ENCODE assay signal across 30 cellular contexts in the genomic region with DNA sequence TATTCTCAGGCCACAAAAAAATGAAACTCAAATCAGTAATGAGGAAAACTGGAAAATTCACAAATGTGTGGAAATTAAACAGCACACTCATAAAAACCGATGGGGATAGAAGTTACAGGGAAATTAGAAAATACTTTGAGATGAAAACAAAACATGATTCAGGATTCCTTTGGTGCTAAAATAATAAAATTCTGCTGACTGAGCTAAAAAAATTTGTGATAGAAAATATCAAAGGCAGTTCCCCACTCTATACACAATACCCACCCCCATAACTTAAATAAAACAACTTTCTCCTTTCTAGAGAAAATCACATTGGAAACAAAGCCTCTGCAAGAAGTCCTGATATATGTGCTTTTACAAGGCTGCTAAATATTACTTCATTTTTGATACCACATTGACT. TPM values are rescaled to one million over a fixed set of nuclear protein-coding genes. Genes with fewer than 3 reads are reported as not detected.
"Had no signal": no experiment of that assay in that cellular context is flagged by ENCODE, and none has a peak within 500 bp of the region (broad histone marks: within the 10 kb centered on the region; RNA-seq: fewer than 3 reads in every experiment).

No MANE protein-coding gene starts in this region.

- H3K27ac ChIP-seq: ascending aorta, breast epithelium, cardiac muscle cell, colonic mucosa, epithelial cell of prostate, esophagus squamous epithelium, gastroesophageal sphincter had no signal

- H3K27me3 Mint-ChIP-seq: activated CD4-positive, alpha-beta memory T cell treated with anti-CD3 and anti-CD28 coated beads, Interleukin-2, amount 10 ng/mL, durations not matched to agents 7 days and 5 days; activated CD4-positive, alpha-beta T cell treated with anti-CD3 and anti-CD28 coated beads, Interleukin-2, amount 10 ng/mL, durations not matched to agents 7 days and 5 days; activated naive CD8-positive, alpha-beta T cell treated with anti-CD3 and anti-CD28 coated beads, Interleukin-2, amount 10 ng/mL, durations not matched to agents 7 days and 5 days; activated T-cell treated with anti-CD3 and anti-CD28 coated beads, Interleukin-2, amount 50 U/mL, for 24 hours had no signal

- DNase-seq: activated CD4-positive, alpha-beta memory T cell treated with anti-CD3 and anti-CD28 coated beads, Interleukin-2, amount 10 ng/mL, durations not matched to agents 7 days and 5 days; activated CD4-positive, alpha-beta T cell treated with anti-CD3 and anti-CD28 coated beads for 1 hour; activated CD4-positive, alpha-beta T cell treated with anti-CD3 and anti-CD28 coated beads for 4 hours; activated CD4-positive, alpha-beta T cell treated with anti-CD3 and anti-CD28 coated beads, Interleukin-2, amount 10 ng/mL, durations not matched to agents 7 days and 5 days; activated CD4-positive, alpha-beta T cell treated with anti-CD3 and anti-CD28 coated beads, Interleukin-2, amount 50 U/mL, for 4 hours; activated CD4-positive, CD25-positive, alpha-beta regulatory T cell; activated CD8-positive, alpha-beta memory T cell treated with anti-CD3 and anti-CD28 coated beads, Interleukin-2, amount 50 U/mL, for 48 hours; activated gamma-delta T cell; activated naive CD4-positive, alpha-beta T cell; activated naive CD4-positive, alpha-beta T cell treated with anti-CD3 and anti-CD28 coated beads, Interleukin-2, amount 10 ng/mL, durations not matched to agents 7 days and 5 days; activated naive CD8-positive, alpha-beta T cell treated with anti-CD3 and anti-CD28 coated beads, Interleukin-2, amount 10 ng/mL, durations not matched to agents 7 days and 5 days; activated T-cell treated with anti-CD3 and anti-CD28 coated beads for 4 hours; activated T-cell treated with anti-CD3 and anti-CD28 coated beads, Interleukin-2, amount 50 U/mL, for 24 hours; activated T-cell treated with anti-CD3 and anti-CD28 coated beads, Interleukin-2, amount 50 U/mL, for 72 hours; central memory CD4-positive, alpha-beta T cell; cerebellar nuclear complex; colonic mucosa; effector CD8-positive, alpha-beta T cell; esophagus squamous epithelium; foreskin melanocyte; T-helper 2 cell had no signal

- H3K4me3 Mint-ChIP-seq: activated CD4-positive, alpha-beta memory T cell treated with anti-CD3 and anti-CD28 coated beads, Interleukin-2, amount 10 ng/mL, durations not matched to agents 7 days and 5 days; activated CD4-positive, alpha-beta T cell treated with anti-CD3 and anti-CD28 coated beads, Interleukin-2, amount 10 ng/mL, durations not matched to agents 7 days and 5 days; activated naive CD4-positive, alpha-beta T cell treated with anti-CD3 and anti-CD28 coated beads, Interleukin-2, amount 10 ng/mL, durations not matched to agents 7 days and 5 days; activated naive CD8-positive, alpha-beta T cell treated with anti-CD3 and anti-CD28 coated beads, Interleukin-2, amount 10 ng/mL, durations not matched to agents 7 days and 5 days; activated T-cell treated with anti-CD3 and anti-CD28 coated beads, Interleukin-2, amount 50 U/mL, for 24 hours; activated T-cell treated with anti-CD3 and anti-CD28 coated beads, Interleukin-2, amount 50 U/mL, for 72 hours; brain had no signal

- H3K4me1 ChIP-seq: ascending aorta, breast epithelium, colonic mucosa, gastroesophageal sphincter had no signal

- H3K9me3 ChIP-seq: colonic mucosa had no signal

- FAIRE-seq: endometrium, endothelial cell of umbilical vein had no signal

- ATAC-seq: activated naive CD4-positive, alpha-beta T cell treated with anti-CD3 and anti-CD28 coated beads, Interleukin-2, amount 50 U/mL, for 72 hours; activated T-cell treated with anti-CD3 and anti-CD28 coated beads, Interleukin-2, amount 50 U/mL, for 72 hours; gastroesophageal sphincter had no signal

- H3K4me3 ChIP-seq: ascending aorta, breast epithelium, cardiac muscle cell, colonic mucosa, esophagus squamous epithelium, gastroesophageal sphincter had no signal

- H3K36me3 ChIP-seq: breast epithelium, cardiac muscle cell, colonic mucosa, esophagus squamous epithelium had no signal

- H3K27me3 ChIP-seq: ascending aorta, breast epithelium, cardiac muscle cell, colonic mucosa, esophagus squamous epithelium, gastroesophageal sphincter had no signal

- H3K27ac Mint-ChIP-seq: activated CD4-positive, alpha-beta memory T cell treated with anti-CD3 and anti-CD28 coated beads, Interleukin-2, amount 10 ng/mL, durations not matched to agents 7 days and 5 days; activated CD4-positive, alpha-beta T cell treated with anti-CD3 and anti-CD28 coated beads, Interleukin-2, amount 10 ng/mL, durations not matched to agents 7 days and 5 days; activated naive CD4-positive, alpha-beta T cell treated with anti-CD3 and anti-CD28 coated beads, Interleukin-2, amount 10 ng/mL, durations not matched to agents 7 days and 5 days; activated naive CD4-positive, alpha-beta T cell treated with anti-CD3 and anti-CD28 coated beads, Interleukin-2, amount 50 U/mL, for 72 hours; activated naive CD8-positive, alpha-beta T cell treated with anti-CD3 and anti-CD28 coated beads, Interleukin-2, amount 10 ng/mL, durations not matched to agents 7 days and 5 days; activated T-cell treated with anti-CD3 and anti-CD28 coated beads, Interleukin-2, amount 50 U/mL, for 24 hours; activated T-cell treated with anti-CD3 and anti-CD28 coated beads, Interleukin-2, amount 50 U/mL, for 72 hours; brain had no signal

RNA-seq across cellular contexts. Expression of gene ZNF233, which starts 1.5 kb away (rescaled TPM):
- total RNA-seq: ascending aorta had no signal
